In the genomic region with DNA sequence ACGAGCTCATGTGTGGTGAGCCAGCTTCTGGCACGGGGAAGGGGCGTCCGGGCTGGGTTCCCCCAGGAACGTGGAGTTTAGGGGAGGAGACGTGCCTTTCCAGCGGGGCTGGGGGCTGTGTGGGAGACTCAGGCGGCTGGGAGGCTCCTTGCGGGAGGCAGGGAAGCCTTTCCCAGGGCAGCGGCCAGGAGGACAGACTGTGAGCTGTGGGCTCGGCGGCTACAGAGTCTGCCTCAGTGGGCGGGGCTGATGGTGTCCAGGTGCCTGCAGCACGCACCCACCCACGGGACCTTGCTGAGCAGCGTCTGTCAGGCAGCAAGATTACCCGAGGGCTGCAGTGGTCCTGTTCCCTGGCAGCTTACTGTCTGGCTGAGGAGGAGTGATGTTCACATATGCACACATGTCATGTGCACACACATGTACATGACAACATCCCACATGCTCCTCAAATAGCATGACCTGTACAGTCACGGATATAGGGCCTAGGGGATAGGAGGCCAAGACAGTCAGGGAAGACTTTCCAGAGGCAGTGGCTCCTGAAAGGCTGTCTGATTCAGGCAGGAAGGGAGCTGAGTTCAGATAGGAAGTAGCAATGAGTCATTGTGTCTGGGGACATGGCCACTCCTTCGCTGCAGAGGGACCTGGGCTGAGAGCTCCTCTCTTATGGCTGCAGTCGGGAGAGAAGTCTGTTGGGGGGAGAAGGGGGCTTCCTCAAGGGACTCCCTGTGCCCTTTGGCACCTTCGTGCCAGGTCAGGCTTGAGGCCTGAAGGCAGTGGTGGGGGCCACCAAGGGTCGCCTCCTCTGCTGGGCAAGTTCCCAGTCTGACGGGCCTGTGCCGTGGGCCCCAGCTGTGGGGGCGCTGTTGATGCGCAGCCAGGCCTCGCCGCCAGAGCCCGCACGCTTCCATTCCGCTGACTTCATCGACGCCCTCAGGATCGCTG, we compare ENCODE assay signal across 2 cellular contexts.
TF ChIP-seq lines count a peak whose summit lies in the region.

No MANE protein-coding gene starts in this region.

TF ChIP-seq in A549, 52 proteins besides CTCF, POLR2A, EP300 and RAD21:
- TF ChIP-seq FOSL2 (IDR thresholded peaks at IDR 0.05) (no peak), FOSL2 (CRISPR knock-in tag; IDR thresholded peaks at IDR 0.05) (peak; percentile 26; the same call in 1 of the 2 replicates)
- TF ChIP-seq, protein P1, sequence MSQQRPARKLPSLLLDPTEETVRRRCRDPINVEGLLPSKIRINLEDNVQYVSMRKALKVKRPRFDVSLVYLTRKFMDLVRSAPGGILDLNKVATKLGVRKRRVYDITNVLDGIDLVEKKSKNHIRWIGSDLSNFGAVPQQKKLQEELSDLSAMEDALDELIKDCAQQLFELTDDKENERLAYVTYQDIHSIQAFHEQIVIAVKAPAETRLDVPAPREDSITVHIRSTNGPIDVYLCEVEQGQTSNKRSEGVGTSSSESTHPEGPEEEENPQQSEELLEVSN (IDR thresholded peaks at IDR 0.05; ENCODE audit: borderline replicate concordance, low read depth) = no peak

TF ChIP-seq in IMR-90, 13 proteins besides CTCF, POLR2A, EP300 and RAD21:
- TF ChIP-seq RCOR1 (IDR thresholded peaks at IDR 0.05; ENCODE audit: insufficient replicate concordance, low read length) (no peak), FOS (IDR thresholded peaks at IDR 0.05; ENCODE audit: low read depth, low read length) (peak; percentile 56)
TF ChIP-seq in IMR-90: peak in this region for 1.
